Comparison of ENCODE assay signal across 10 cellular contexts in genomic region chr17:32275060-32276042, GRCh38. TPM values are rescaled to one million over a fixed set of nuclear protein-coding genes. Genes with fewer than 3 reads are reported as not detected.
DNase-seq lines count a peak whose midpoint lies in the region; ATAC-seq and TF ChIP-seq lines count a peak whose summit lies in the region.
"Had no signal": no experiment of that assay in that cellular context is flagged by ENCODE, and none has a peak within 500 bp of the region (broad histone marks: within the 10 kb centered on the region; RNA-seq: fewer than 3 reads in every experiment).

No MANE protein-coding gene starts in this region.

- no peak overlapping the region for H3K27ac Mint-ChIP-seq in activated T-helper 1 cell treated with anti-CD3 and anti-CD28 coated beads, Interleukin-12 subunit alpha, Interleukin-12 subunit beta, Interleukin-2, Interleukin-4 antibody, amounts not matched to agents 30 ng/mL and 10 ng/mL and 1 ng/mL, durations not matched to agents 14 hours and 24 hours and 36 hours
- H3K27ac Mint-ChIP-seq: memory B cell had no signal

- no peaks in the 10 kb centered on the region for H3K4me1 ChIP-seq in gastroesophageal sphincter
- H3K4me1 ChIP-seq: suprapubic skin had no signal

- H3K27me3 Mint-ChIP-seq in activated T-helper 1 cell treated with anti-CD3 and anti-CD28 coated beads, Interleukin-12 subunit alpha, Interleukin-12 subunit beta, Interleukin-2, Interleukin-4 antibody, amounts not matched to agents 30 ng/mL and 10 ng/mL and 1 ng/mL, durations not matched to agents 14 hours and 24 hours and 36 hours (ENCODE audit: insufficient read depth): peaks cover 27% of the 10 kb centered on the region

- no peaks in the 10 kb centered on the region for H3K4me1 Mint-ChIP-seq in activated T-helper 1 cell treated with anti-CD3 and anti-CD28 coated beads, Interleukin-12 subunit alpha, Interleukin-12 subunit beta, Interleukin-2, Interleukin-4 antibody, amounts not matched to agents 30 ng/mL and 10 ng/mL and 1 ng/mL, durations not matched to agents 14 hours and 24 hours and 36 hours (ENCODE audit: low read depth)

- H3K4me3 Mint-ChIP-seq in activated T-helper 1 cell treated with anti-CD3 and anti-CD28 coated beads, Interleukin-12 subunit alpha, Interleukin-12 subunit beta, Interleukin-2, Interleukin-4 antibody, amounts not matched to agents 30 ng/mL and 10 ng/mL and 1 ng/mL, durations not matched to agents 14 hours and 24 hours and 36 hours: no peak overlapping the region
- H3K4me3 Mint-ChIP-seq: memory B cell had no signal

- H3K4me3 ChIP-seq in cardiac fibroblast (replicated peaks in 1 of 2; ENCODE audit: low read depth in 2 of 2, low read length in 2 of 2): no peak overlapping the region
- H3K4me3 ChIP-seq in gastroesophageal sphincter: no peak overlapping the region
- H3K4me3 ChIP-seq: suprapubic skin had no signal

- TF ChIP-seq POLR2A in gastroesophageal sphincter (IDR thresholded peaks at IDR 0.05): no peak

- ATAC-seq in gastroesophageal sphincter: no peak

- no peaks in the 10 kb centered on the region for H3K9me3 Mint-ChIP-seq in activated T-helper 1 cell treated with anti-CD3 and anti-CD28 coated beads, Interleukin-12 subunit alpha, Interleukin-12 subunit beta, Interleukin-2, Interleukin-4 antibody, amounts not matched to agents 30 ng/mL and 10 ng/mL and 1 ng/mL, durations not matched to agents 14 hours and 24 hours and 36 hours
- H3K9me3 Mint-ChIP-seq: memory B cell had no signal

- H3K27me3 ChIP-seq in gastroesophageal sphincter: peaks cover 39% of the 10 kb centered on the region

- intact Hi-C loops in activated T-helper 1 cell treated with anti-CD3 and anti-CD28 coated beads, Interleukin-12 subunit alpha, Interleukin-12 subunit beta, Interleukin-2, Interleukin-4 antibody, amounts not matched to agents 30 ng/mL and 10 ng/mL and 1 ng/mL, durations not matched to agents 14 hours and 24 hours and 36 hours (cut with micrococcal nuclease): no loop called here

- DNase-seq in GDM1 (lab: John Stamatoyannopoulos, UW) (peak; percentile 54), NCI-H1436 (lab: John Stamatoyannopoulos, UW) (peak; percentile 95), cardiac fibroblast (ENCODE audit: low read depth in 2 of 2) (peak; percentile 65 to 92), non-pigmented ciliary epithelial cell (ENCODE audit: low read depth) (peak; percentile 36), cortex of kidney (lab: John Stamatoyannopoulos, UW) (no peak), NCI-H2081 treated with DMSO at 0.1 percent for 48 hours (lab: John Stamatoyannopoulos, UW) (no peak)
- DNase-seq in activated T-helper 1 cell treated with anti-CD3 and anti-CD28 coated beads, Interleukin-12 subunit alpha, Interleukin-12 subunit beta, Interleukin-2, Interleukin-4 antibody, amounts not matched to agents 30 ng/mL and 10 ng/mL and 1 ng/mL, durations not matched to agents 14 hours and 24 hours and 36 hours (ENCODE audit: low spot score): no peak

- H3K9me3 ChIP-seq in gastroesophageal sphincter: no peaks in the 10 kb centered on the region
- H3K9me3 ChIP-seq: suprapubic skin had no signal

- TF ChIP-seq EP300 in gastroesophageal sphincter (IDR thresholded peaks at IDR 0.05): no peak

- TF ChIP-seq CTCF in cardiac fibroblast (IDR thresholded peaks at IDR 0.05; ENCODE audit: low read depth, low read length) (no peak), gastroesophageal sphincter (IDR thresholded peaks at IDR 0.05) (no peak)

- no peaks in the 10 kb centered on the region for H3K36me3 ChIP-seq in gastroesophageal sphincter
- H3K36me3 ChIP-seq: suprapubic skin had no signal

- H3K36me3 Mint-ChIP-seq in activated T-helper 1 cell treated with anti-CD3 and anti-CD28 coated beads, Interleukin-12 subunit alpha, Interleukin-12 subunit beta, Interleukin-2, Interleukin-4 antibody, amounts not matched to agents 30 ng/mL and 10 ng/mL and 1 ng/mL, durations not matched to agents 14 hours and 24 hours and 36 hours (ENCODE audit: low read depth): no peaks in the 10 kb centered on the region
- H3K36me3 Mint-ChIP-seq: memory B cell had no signal

- no peak overlapping the region for H3K27ac ChIP-seq in gastroesophageal sphincter
- H3K27ac ChIP-seq: suprapubic skin had no signal

- 40 to 74% methylated on average over 2 to 4 of the region's 19 CpGs for WGBS in gastroesophageal sphincter (ENCODE audit: low coverage in 1 of 2), 2 donors

RNA-seq across cellular contexts. Expression of gene RHBDL3, which starts 9.7 kb away (rescaled TPM):
- total RNA-seq in activated T-helper 1 cell treated with anti-CD3 and anti-CD28 coated beads, Interleukin-12 subunit alpha, Interleukin-12 subunit beta, Interleukin-2, Interleukin-4 antibody, amounts not matched to agents 30 ng/mL and 10 ng/mL and 1 ng/mL, durations not matched to agents 14 hours and 24 hours and 36 hours: 0.10 and 0.26 TPM in 2 replicates
- 1 to 10 TPM in 3 of 4 donors, under 1 TPM in 1; 0.52 to 2.2 (median 1.5) TPM for total RNA-seq in gastroesophageal sphincter

Comparison
In these comparisons a context has a peak if more than half of its experiments do, and no peak if none do; other contexts are left out.
1. DNase-seq: peak in GDM1 (single experiment), NCI-H1436 (single experiment), cardiac fibroblast (2 of 2) and non-pigmented ciliary epithelial cell (single experiment); none in cortex of kidney (single experiment), activated T-helper 1 cell treated with anti-CD3 and anti-CD28 coated beads, Interleukin-12 subunit alpha, Interleukin-12 subunit beta, Interleukin-2, Interleukin-4 antibody, amounts not matched to agents 30 ng/mL and 10 ng/mL and 1 ng/mL, durations not matched to agents 14 hours and 24 hours and 36 hours (single experiment) and NCI-H2081 treated with DMSO at 0.1 percent for 48 hours (single experiment).